19 cellular contexts compared by ENCODE assay signal in genomic region chr20:59291740-59292139, GRCh38. TPM values are rescaled to one million over a fixed set of nuclear protein-coding genes. Genes with fewer than 3 reads are reported as not detected.
"Had no signal": no experiment of that assay in that cellular context is flagged by ENCODE, and none has a peak within 500 bp of the region (broad histone marks: within the 10 kb centered on the region; RNA-seq: fewer than 3 reads in every experiment).

No MANE protein-coding gene starts in this region.

- H3K36me3 ChIP-seq: esophagus muscularis mucosa, lower lobe of right lung had no signal

- H3K4me1 Mint-ChIP-seq: activated naive CD4-positive, alpha-beta T cell treated with anti-CD3 and anti-CD28 coated beads, Interleukin-2, amount 50 U/mL, for 24 hours; stimulated activated memory B cell treated with anti-CD40 and anti-IgM and Interleukin-4, amounts not matched to agents 10 μg/mL and 1 μg/mL and 100 μg/mL, for 72 hours had no signal

- H3K9me3 ChIP-seq: esophagus muscularis mucosa, lower lobe of right lung had no signal

- H3K4me1 ChIP-seq: esophagus muscularis mucosa, lower lobe of right lung had no signal

- ATAC-seq: lower lobe of right lung; naive thymus-derived CD8-positive, alpha-beta T cell; right cardiac atrium; stimulated activated memory B cell treated with anti-CD40 and anti-IgM and Interleukin-4, amounts not matched to agents 10 μg/mL and 1 μg/mL and 100 μg/mL, for 72 hours had no signal

- H3K27me3 Mint-ChIP-seq: activated naive CD4-positive, alpha-beta T cell treated with anti-CD3 and anti-CD28 coated beads, Interleukin-2, amount 50 U/mL, for 24 hours had no signal

- H3K36me3 Mint-ChIP-seq: activated naive CD4-positive, alpha-beta T cell treated with anti-CD3 and anti-CD28 coated beads, Interleukin-2, amount 50 U/mL, for 24 hours; brain; naive thymus-derived CD8-positive, alpha-beta T cell; stimulated activated memory B cell treated with anti-CD40 and anti-IgM and Interleukin-4, amounts not matched to agents 10 μg/mL and 1 μg/mL and 100 μg/mL, for 72 hours; type B pancreatic cell had no signal

- H3K4me3 Mint-ChIP-seq: activated naive CD4-positive, alpha-beta T cell treated with anti-CD3 and anti-CD28 coated beads, Interleukin-2, amount 50 U/mL, for 24 hours; brain; immature natural killer cell; naive thymus-derived CD8-positive, alpha-beta T cell; stimulated activated memory B cell treated with anti-CD40 and anti-IgM and Interleukin-4, amounts not matched to agents 10 μg/mL and 1 μg/mL and 100 μg/mL, for 72 hours; type B pancreatic cell had no signal

- H3K4me3 ChIP-seq: esophagus muscularis mucosa, lower lobe of right lung had no signal

- DNase-seq: activated CD4-positive, CD25-positive, alpha-beta regulatory T cell; activated T-cell treated with anti-CD3 and anti-CD28 coated beads, Interleukin-2, amount 50 U/mL, for 1 hour; amniotic stem cell; cerebellar nuclear complex; glutamatergic neuron; immature natural killer cell; lower lobe of right lung; naive thymus-derived CD8-positive, alpha-beta T cell; nucleus accumbens; right cardiac atrium had no signal

- H3K27ac ChIP-seq: esophagus muscularis mucosa, lower lobe of right lung had no signal

- H3K27ac Mint-ChIP-seq: activated naive CD4-positive, alpha-beta T cell treated with anti-CD3 and anti-CD28 coated beads, Interleukin-2, amount 50 U/mL, for 24 hours; immature natural killer cell; stimulated activated memory B cell treated with anti-CD40 and anti-IgM and Interleukin-4, amounts not matched to agents 10 μg/mL and 1 μg/mL and 100 μg/mL, for 72 hours; type B pancreatic cell had no signal

- H3K9me3 Mint-ChIP-seq: activated naive CD4-positive, alpha-beta T cell treated with anti-CD3 and anti-CD28 coated beads, Interleukin-2, amount 50 U/mL, for 24 hours; brain; immature natural killer cell; naive thymus-derived CD8-positive, alpha-beta T cell; stimulated activated memory B cell treated with anti-CD40 and anti-IgM and Interleukin-4, amounts not matched to agents 10 μg/mL and 1 μg/mL and 100 μg/mL, for 72 hours; type B pancreatic cell had no signal

RNA-seq across cellular contexts. Expression of gene EDN3, which starts 8.7 kb away (rescaled TPM):
- total RNA-seq: dermis microvascular lymphatic vessel endothelial cell; fibroblast of villous mesenchyme; naive thymus-derived CD8-positive, alpha-beta T cell; posterior vena cava; right cardiac atrium; T-helper 1 cell treated with Interleukin-12 subunit alpha and Interleukin-12 subunit beta and Interleukin-4 antibody, amounts not matched to agents 30 ng/mL and 1 ng/mL, for 36 hours had no signal
